ENCODE assay signal across 10 cellular contexts in genomic region chr9:131578778-131579504, GRCh38. TPM values are rescaled to one million over a fixed set of nuclear protein-coding genes. Genes with fewer than 3 reads are reported as not detected.
A peak's percentile ranks its signal among the peaks of the same experiment; 100 is the strongest.
DNase-seq lines count a peak whose midpoint lies in the region; ATAC-seq and TF ChIP-seq lines count a peak whose summit lies in the region.
"Had no signal": no experiment of that assay in that cellular context is flagged by ENCODE, and none has a peak within 500 bp of the region (broad histone marks: within the 10 kb centered on the region; RNA-seq: fewer than 3 reads in every experiment).

No MANE protein-coding gene starts in this region.

- POLR2A ChIA-PET in OCI-LY7 (lab: Charles Lee): no interaction called here

- H2AFZ ChIP-seq in OCI-LY7 (ENCODE audit: low read length): no peak overlapping the region

- H3K27me3 Mint-ChIP-seq in central memory CD8-positive, alpha-beta T cell: no peaks in the 10 kb centered on the region

- peaks cover 42% of the 10 kb centered on the region for H3K36me3 Mint-ChIP-seq in central memory CD8-positive, alpha-beta T cell (ENCODE audit: insufficient read depth)

- H3K4me1 Mint-ChIP-seq in central memory CD8-positive, alpha-beta T cell: peaks cover 25% of the 10 kb centered on the region

- peaks cover 98% of the 10 kb centered on the region for H3K36me3 ChIP-seq in OCI-LY7 (ENCODE audit: insufficient read depth, low read length)

- no peaks in the 10 kb centered on the region for H3K9me3 ChIP-seq in OCI-LY7 (ENCODE audit: low read length)
- H3K9me3 ChIP-seq: body of pancreas had no signal

- ATAC-seq in central memory CD8-positive, alpha-beta T cell (replicated peaks; ENCODE audit: extremely low read depth, poor library complexity, severe bottlenecking): peak; percentile 94
- ATAC-seq in GM18519 (IDR thresholded peaks at IDR 0.05; ENCODE audit: low FRiP score, unreplicated experiment) (no peak), GM21619 (IDR thresholded peaks at IDR 0.05; ENCODE audit: unreplicated experiment) (no peak)
- ATAC-seq: body of pancreas had no signal

- CTCF ChIA-PET in OCI-LY7 (lab: Charles Lee; ENCODE audit: unreplicated experiment): no interaction called here

- no TSS peak for BruUV-seq in OCI-LY7 (replicated peaks; lab: Mats Ljungman, UMichigan)

- H3K4me2 ChIP-seq in OCI-LY7 (ENCODE audit: low read length): no peak overlapping the region

- TF ChIP-seq CTCF in OCI-LY7 (conservative IDR thresholded peaks at IDR 0.05; ENCODE audit: low read length): no peak

- DNase-seq in GM19238 (ENCODE audit: insufficient read length, low spot score) (peak; percentile 49), OCI-LY7 (ENCODE audit: low spot score) (peak; percentile 51), NCI-H2171 (lab: John Stamatoyannopoulos, UW) (no peak), SK-N-DZ (ENCODE audit: low spot score) (no peak)
- DNase-seq in central memory CD8-positive, alpha-beta T cell (ENCODE audit: low spot score in 2 of 2): peak in 1 of 2 donors; percentile 24
- DNase-seq in stimulated activated CD4-positive, alpha-beta T cell treated with anti-CD3 and anti-CD28 coated beads, TNF-alpha, amount 100 ng/mL, for 4 hours (ENCODE audit: low read depth in 3 of 3): peak in 2 of 3 experiments; percentile 14 to 22

- intact Hi-C loops in OCI-LY7 (cut with micrococcal nuclease; ENCODE audit: unreplicated experiment): no loop called here

- no peak overlapping the region for H3K4me3 ChIP-seq in OCI-LY7 (ENCODE audit: low read depth, low read length, poor library complexity, severe bottlenecking)
- H3K4me3 ChIP-seq: body of pancreas had no signal

- H3K4me1 ChIP-seq in OCI-LY7 (ENCODE audit: insufficient read depth, low read length, poor library complexity, severe bottlenecking): peaks cover 9% of the 10 kb centered on the region
- H3K4me1 ChIP-seq: body of pancreas had no signal

- peak overlapping the region; percentile 76 for H3K27ac Mint-ChIP-seq in central memory CD8-positive, alpha-beta T cell (ENCODE audit: low read depth)

- no peaks in the 10 kb centered on the region for H3K9me2 ChIP-seq in OCI-LY7 (ENCODE audit: insufficient read depth, low read length)

- H4K20me1 ChIP-seq in OCI-LY7 (ENCODE audit: insufficient read depth, low read length): no peaks in the 10 kb centered on the region

- H3K9me3 Mint-ChIP-seq in central memory CD8-positive, alpha-beta T cell: no peaks in the 10 kb centered on the region

- H3K27ac ChIP-seq in OCI-LY7 (ENCODE audit: low read depth, low read length, poor library complexity, severe bottlenecking): peak overlapping the region; percentile 10
- H3K27ac ChIP-seq: body of pancreas had no signal

- H3K4me3 Mint-ChIP-seq in central memory CD8-positive, alpha-beta T cell: peak overlapping the region; percentile 42

- no peaks in the 10 kb centered on the region for H3K79me2 ChIP-seq in OCI-LY7 (ENCODE audit: insufficient read depth, low read depth, low read length)

RNA-seq across cellular contexts. Expression of gene PRRT1B, which starts 33.6 kb away (rescaled TPM):
- total RNA-seq in OCI-LY7 (2014; rRNA removed; shearing (Covaris generic)): not detected in 2 replicates
- not detected in 2 replicates for total RNA-seq in OCI-LY7 (2022)
- polyA plus RNA-seq in SK-N-DZ (2014; cell fraction: cytosol; rRNA removed): not detected in 2 replicates
- not detected in 2 replicates for polyA plus RNA-seq in SK-N-DZ (2014; cell fraction: nucleus; rRNA removed)
- polyA plus RNA-seq: neural cell had no signal

RNA-seq across cellular contexts. Expression of gene UCK1, which starts 47.9 kb away (rescaled TPM):
- 29.0 and 32.9 TPM in 2 replicates for total RNA-seq in OCI-LY7 (2014; rRNA removed; shearing (Covaris generic))
- 25.9 and 29.8 TPM in 2 replicates for total RNA-seq in OCI-LY7 (2022)
- polyA plus RNA-seq in SK-N-DZ (2014; cell fraction: cytosol; rRNA removed): 29.9 and 32.4 TPM in 2 replicates
- 51.3 and 54.3 TPM in 2 replicates for polyA plus RNA-seq in SK-N-DZ (2014; cell fraction: nucleus; rRNA removed)

Comparison
In these comparisons a context has a peak if more than half of its experiments do, and no peak if none do; other contexts are left out.
1. DNase-seq: peak in GM19238 (single experiment), OCI-LY7 (single experiment) and stimulated activated CD4-positive, alpha-beta T cell treated with anti-CD3 and anti-CD28 coated beads, TNF-alpha, amount 100 ng/mL, for 4 hours (2 of 3); none in NCI-H2171 (single experiment) and SK-N-DZ (single experiment).